Comparison of ENCODE assay signal across 17 cellular contexts in the genomic region with DNA sequence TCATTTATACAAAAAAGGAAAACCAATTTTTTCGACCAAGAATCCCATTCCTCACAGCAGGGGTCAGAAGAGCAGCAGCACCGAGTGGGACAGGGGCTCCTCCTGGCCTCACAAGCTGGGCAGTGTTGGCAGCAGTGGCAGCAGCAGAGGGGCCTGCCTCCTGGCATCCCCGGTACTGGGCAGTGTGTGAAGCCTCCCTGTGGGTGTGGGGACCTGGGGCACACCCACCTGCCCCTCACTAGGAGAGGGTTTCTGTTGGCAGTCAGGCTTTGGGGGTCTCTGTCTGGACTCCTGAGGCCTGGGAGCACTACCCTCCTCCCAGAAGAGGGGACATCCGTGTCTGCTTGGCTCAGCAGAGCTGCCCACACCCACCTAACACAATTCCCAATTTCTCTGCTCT.
DNase-seq lines count a peak whose midpoint lies in the region; ATAC-seq, FAIRE-seq and TF ChIP-seq lines count a peak whose summit lies in the region.
"Had no signal": no experiment of that assay in that cellular context is flagged by ENCODE, and none has a peak within 500 bp of the region (broad histone marks: within the 10 kb centered on the region; RNA-seq: fewer than 3 reads in every experiment).

No MANE protein-coding gene starts in this region.

- TF ChIP-seq EP300 in HepG2 (IDR thresholded peaks at IDR 0.05; ENCODE audit: low read depth in 2 of 2, low read length in 2 of 2) (no peak), HepG2 (CRISPR knock-in tag; IDR thresholded peaks at IDR 0.05; ENCODE audit: borderline replicate concordance) (no peak), GM12878 (IDR thresholded peaks at IDR 0.05; ENCODE audit: borderline replicate concordance in 1 of 2, control insufficient read depth in 1 of 2, low read depth in 2 of 2, low read length in 2 of 2) (no peak)

- H3K4me3 ChIP-seq in HepG2 (replicated peaks in 1 of 3; ENCODE audit: insufficient read depth in 1 of 3, low read depth in 2 of 3, low read length in 3 of 3) (no peak overlapping the region), right lobe of liver (no peak overlapping the region), GM12878 (no peak overlapping the region), osteoblast (ENCODE audit: insufficient read depth, low read length) (no peak overlapping the region)
- H3K4me3 ChIP-seq: GM23338 had no signal

- H3K4me2 ChIP-seq in HepG2 (ENCODE audit: low read depth, low read length) (no peak overlapping the region), GM12878 (ENCODE audit: control insufficient read depth, insufficient read depth) (no peak overlapping the region), osteoblast (ENCODE audit: insufficient read depth, low read length) (no peak overlapping the region)
- H3K4me2 ChIP-seq: GM23338 had no signal

- no peak overlapping the region for H2AFZ ChIP-seq in HepG2 (ENCODE audit: low read length)
- no peak overlapping the region for H2AFZ ChIP-seq in GM12878 (ENCODE audit: control insufficient read depth, low read depth, low read length)
- H2AFZ ChIP-seq in osteoblast (ENCODE audit: low read length): no peak overlapping the region
- H2AFZ ChIP-seq: GM23338 had no signal

- no peak for FAIRE-seq in HepG2 (lab: Jason Lieb, UNC)
- FAIRE-seq in GM12878 (lab: Jason Lieb, UNC): no peak
- FAIRE-seq: H54, HTR-8/SVneo had no signal

- CTCF ChIA-PET in HepG2 (lab: Yijun Ruan, JAX; ENCODE audit: low intra/inter-chr PET ratio, low total read pairs): no interaction called here
- CTCF ChIA-PET in GM12878 (lab: Yijun Ruan, JAX): interaction anchor here (0.8 to 1.4 kb wide), 2 partner anchors 13 to 448 kb away, joined by 3 read pairs; no protein-coding TSS in a partner anchor

- H3K4me1 ChIP-seq in HepG2 (ENCODE audit: insufficient read depth, low read length) (peaks cover 25% of the 10 kb centered on the region), right lobe of liver (no peaks in the 10 kb centered on the region), GM12878 (ENCODE audit: control insufficient read depth, insufficient read depth, low read length) (no peaks in the 10 kb centered on the region), osteoblast (ENCODE audit: insufficient read depth, low read length) (no peaks in the 10 kb centered on the region)

- TF ChIP-seq CTCF in HepG2 (CRISPR knock-in tag; IDR thresholded peaks at IDR 0.05) (no peak), right lobe of liver (IDR thresholded peaks at IDR 0.05) (no peak), GM12878 (IDR thresholded peaks at IDR 0.05 in 2 of 3, conservative IDR thresholded peaks at IDR 0.05 in 1 of 3; ENCODE audit: control insufficient read depth in 2 of 3, extremely low read depth in 1 of 3, insufficient read depth in 1 of 3, low read depth in 3 of 3, low read length in 3 of 3) (no peak), osteoblast (IDR thresholded peaks at IDR 0.05; ENCODE audit: extremely low read depth, low read depth, low read length) (no peak), GM10266 (IDR thresholded peaks at IDR 0.05; ENCODE audit: control insufficient read depth, insufficient read depth, low read depth, missing control alignments) (no peak)

- SMC1A ChIA-PET in GM12878 (lab: Charles Lee; ENCODE audit: uncharacterized antibody, unreplicated experiment): no interaction called here

- H3K27me3 ChIP-seq in HepG2 (ENCODE audit: control insufficient read depth in 1 of 2, insufficient read depth in 2 of 2, low read length in 2 of 2): peaks cover 3 to 14% of the 10 kb centered on the region in 2 experiments; a peak in 2 of 5 replicates
- H3K27me3 ChIP-seq in right lobe of liver: no peaks in the 10 kb centered on the region
- H3K27me3 ChIP-seq in GM12878 (replicated peaks in 1 of 2; ENCODE audit: control insufficient read depth in 2 of 2, insufficient read depth in 2 of 2, low read length in 1 of 2): no peaks in the 10 kb centered on the region
- no peaks in the 10 kb centered on the region for H3K27me3 ChIP-seq in osteoblast (ENCODE audit: insufficient read depth, low read length)

- intact Hi-C loops in HepG2 (cut with micrococcal nuclease; ENCODE audit: unreplicated experiment) (loop anchor here (10.0 kb wide), 3 partner anchors 176 to 524 kb away; no protein-coding TSS in a partner anchor), right lobe of liver (cut with DNase I) (loop anchor here (5.0 to 10.0 kb wide), 3 partner anchors 71 to 454 kb away; no protein-coding TSS in a partner anchor), GM12878 (cut with micrococcal nuclease; ENCODE audit: unreplicated experiment) (no loop called here)

- in situ Hi-C loops in HepG2 (cut with HindIII; ENCODE audit: extremely low pct_ligation_motif_present, low pct_unique_long_range_greater_than_20kb) (loop anchor here (10.0 kb wide), 2 partner anchors 354 to 444 kb away; no protein-coding TSS in a partner anchor), GM12878 (cut with MboI) (no loop called here)

- TSS peak; percentile 36 for BruUV-seq in HepG2 (replicated peaks; lab: Mats Ljungman, UMichigan)
- BruUV-seq in GM12878 (replicated peaks; lab: Mats Ljungman, UMichigan): TSS peak; percentile 70

- no peak for ATAC-seq in HepG2
- no peak for ATAC-seq in right lobe of liver
- ATAC-seq in GM12878: no peak
- ATAC-seq in HG02938 (IDR thresholded peaks at IDR 0.05; ENCODE audit: unreplicated experiment): no peak
- ATAC-seq: GM23338 had no signal

- TF ChIP-seq POLR2A in HepG2 (IDR thresholded peaks at IDR 0.05; ENCODE audit: insufficient read depth in 1 of 2, low read depth in 2 of 2, low read length in 2 of 2) (no peak), right lobe of liver (IDR thresholded peaks at IDR 0.05) (no peak), GM12878 (IDR thresholded peaks at IDR 0.05; ENCODE audit: low read depth, low read length) (no peak)

- 39% methylated on average over 2 of the region's 4 CpGs for WGBS in HepG2 (ENCODE audit: low lambda C conversion rate)
- no CpG with 5 or more reads among the region's 4 CpGs for WGBS in right lobe of liver (ENCODE audit: insufficient coverage, low coverage, low lambda C conversion rate, missing lambda C conversion rate)
- WGBS in GM12878 (ENCODE audit: insufficient coverage, insufficient replicate concordance, low lambda C conversion rate, missing lambda C conversion rate): 0% methylated on average over 4 of the region's 4 CpGs

- DNase-seq in HepG2 (ENCODE audit: low spot score): no peak
- no peak for DNase-seq in right lobe of liver
- no peak for DNase-seq in GM12878 (ENCODE audit: low read depth, low spot score)
- peak; percentile 68 for DNase-seq in osteoblast (ENCODE audit: insufficient read length, low spot score, missing footprints)
- no peak for DNase-seq in GM10266 (ENCODE audit: extremely low spot score)
- DNase-seq: CD4-positive, alpha-beta memory T cell; DMS153; DMS79; GDM1; HCEC 1CT; HFFc6; KBM-7 had no signal

- H4K20me1 ChIP-seq in HepG2 (ENCODE audit: insufficient read depth, low read length) (no peaks in the 10 kb centered on the region), GM12878 (ENCODE audit: control insufficient read depth, insufficient read depth) (no peaks in the 10 kb centered on the region), osteoblast (ENCODE audit: insufficient read depth, low read length) (no peaks in the 10 kb centered on the region)

- H3K36me3 ChIP-seq in HepG2 (replicated peaks in 1 of 2; ENCODE audit: control insufficient read depth in 1 of 2, insufficient read depth in 2 of 2, low read length in 2 of 2) (no peaks in the 10 kb centered on the region), right lobe of liver (no peaks in the 10 kb centered on the region), GM12878 (ENCODE audit: control insufficient read depth in 2 of 2, insufficient read depth in 2 of 2, low read length in 1 of 2) (peaks cover 0 to 1% of the 10 kb centered on the region in 2 experiments; a peak in 1 of 4 replicates), osteoblast (ENCODE audit: insufficient read depth, low read length) (no peaks in the 10 kb centered on the region)

- H3K9ac ChIP-seq in HepG2 (ENCODE audit: insufficient read depth, low read depth, low read length): no peak overlapping the region
- no peak overlapping the region for H3K9ac ChIP-seq in GM12878 (ENCODE audit: control insufficient read depth, insufficient read depth, low read length)

- POLR2A ChIA-PET in HepG2 (lab: Yijun Ruan, JAX) (no interaction called here), GM12878 (lab: Charles Lee) (no interaction called here)

- RAD21 ChIA-PET in GM12878 (lab: Charles Lee; ENCODE audit: unreplicated experiment): no interaction called here

- TF ChIP-seq RAD21 in HepG2 (CRISPR knock-in tag; IDR thresholded peaks at IDR 0.05): no peak
- no peak for TF ChIP-seq RAD21 in GM12878 (IDR thresholded peaks at IDR 0.05; ENCODE audit: insufficient read depth, low read depth, low read length)

- H3K79me2 ChIP-seq in HepG2 (ENCODE audit: insufficient read depth, low read length): no peaks in the 10 kb centered on the region
- H3K79me2 ChIP-seq in GM12878 (ENCODE audit: control insufficient read depth, insufficient read depth, low read length): no peaks in the 10 kb centered on the region
- no peaks in the 10 kb centered on the region for H3K79me2 ChIP-seq in osteoblast (ENCODE audit: insufficient read depth, low read length)

- H3K27ac ChIP-seq in HepG2 (ENCODE audit: extremely low read length, insufficient read depth, low read length): no peak overlapping the region
- H3K27ac ChIP-seq in right lobe of liver: no peak overlapping the region
- no peak overlapping the region for H3K27ac ChIP-seq in GM12878 (ENCODE audit: control insufficient read depth, insufficient read depth)
- H3K27ac ChIP-seq in osteoblast (ENCODE audit: low read depth, low read length): no peak overlapping the region
- H3K27ac ChIP-seq: C4-2B had no signal

- no peaks in the 10 kb centered on the region for H3K9me3 ChIP-seq in HepG2 (ENCODE audit: low read length)
- H3K9me3 ChIP-seq in right lobe of liver: no peaks in the 10 kb centered on the region
- no peaks in the 10 kb centered on the region for H3K9me3 ChIP-seq in GM12878 (replicated peaks; ENCODE audit: control insufficient read depth, insufficient read depth, low read length)
- no peaks in the 10 kb centered on the region for H3K9me3 ChIP-seq in osteoblast (ENCODE audit: low read depth, low read length)

TF ChIP-seq in GM12878, 131 proteins besides CTCF, POLR2A, EP300 and RAD21 (continues in another document):
- no peak for TF ChIP-seq SMAD5 (IDR thresholded peaks at IDR 0.05; ENCODE audit: low read depth)
